Comparison of ENCODE assay signal across 20 cellular contexts in genomic region chr9:113345693-113346092, GRCh38. TPM values are rescaled to one million over a fixed set of nuclear protein-coding genes. Genes with fewer than 3 reads are reported as not detected.
"Had no signal": no experiment of that assay in that cellular context is flagged by ENCODE, and none has a peak within 500 bp of the region (broad histone marks: within the 10 kb centered on the region; RNA-seq: fewer than 3 reads in every experiment).

No MANE protein-coding gene starts in this region.

- H3K27ac Mint-ChIP-seq: nephron progenitor cell, T-cell had no signal

- H3K27ac ChIP-seq: foreskin keratinocyte, spleen, vagina, VCaP had no signal

- DNase-seq: activated CD4-positive, alpha-beta T cell treated with anti-CD3 and anti-CD28 coated beads for 1 hour; activated naive CD4-positive, alpha-beta T cell treated with anti-CD3 and anti-CD28 coated beads, Interleukin-2, amount 50 U/mL, for 16 hours; amniotic stem cell; effector memory CD4-positive, alpha-beta T cell; foreskin keratinocyte; glutamatergic neuron; kidney glomerular epithelial cell; mesenchymal stem cell; nephron progenitor cell; occipital lobe; spleen; stomach; T-cell had no signal

- H3K27me3 ChIP-seq: vagina had no signal

- ATAC-seq: foreskin keratinocyte, sciatic nerve, T-cell had no signal

- H3K4me3 ChIP-seq: spleen, stomach, vagina had no signal

- H3K9me3 Mint-ChIP-seq: central memory CD8-positive, alpha-beta T cell; nephron progenitor cell; T-cell had no signal

- H3K4me3 Mint-ChIP-seq: central memory CD8-positive, alpha-beta T cell; nephron progenitor cell; T-cell had no signal

- H3K9me3 ChIP-seq: spleen, stomach, vagina had no signal

- H3K36me3 Mint-ChIP-seq: T-cell had no signal

- H3K36me3 ChIP-seq: spleen, stomach, vagina had no signal

RNA-seq across cellular contexts. Expression of gene BSPRY, which starts 3.6 kb away (rescaled TPM):
- total RNA-seq: occipital lobe, SK-MEL-5 had no signal

RNA-seq across cellular contexts. Expression of gene RNF183, which starts 42.5 kb away (rescaled TPM):
- total RNA-seq: foreskin keratinocyte, liver, occipital lobe, pulmonary artery endothelial cell, sciatic nerve, SK-MEL-5, vagina had no signal
- polyA plus RNA-seq: foreskin keratinocyte had no signal
